8 cellular contexts compared by ENCODE assay signal in genomic region chr20:32207626-32208498, GRCh38. TPM values are rescaled to one million over a fixed set of nuclear protein-coding genes. Genes with fewer than 3 reads are reported as not detected.
DNase-seq lines count a peak whose midpoint lies in the region; ATAC-seq and TF ChIP-seq lines count a peak whose summit lies in the region.

PLAGL2 (minus strand) TSS chr20:32207743; CDS start chr20:32202178, 5,565 bp downstream.
POFUT1 (plus strand) TSS chr20:32207880; CDS start chr20:32207942, 62 bp downstream.

- peak within 1 kb of the TSS; percentile 89 to 98 (median 96) for H3K27ac ChIP-seq in BLaER1 treated with 17β-estradiol and CSF1 and Interleukin-3, amounts not matched to agents 10 nM and 100 nM
- peak within 1 kb of the TSS; percentile 87 to 95 for H3K27ac ChIP-seq in coronary artery
- peak within 1 kb of the TSS; percentile 90 to 93 for H3K27ac ChIP-seq in left lung

- peak; percentile 84 for DNase-seq in NCI-H460 (ENCODE audit: extremely low read depth, low read depth)
- peak; percentile 93 for DNase-seq in activated CD4-positive, alpha-beta T cell treated with anti-CD3 and anti-CD28 coated beads for 48 hours
- peak; percentile 86 for DNase-seq in coronary artery (ENCODE audit: low spot score)
- peak; percentile 90 to 99 for DNase-seq in left lung
- peak; percentile 87 for DNase-seq in stimulated activated CD4-positive, alpha-beta T cell treated with anti-CD3 and anti-CD28 coated beads, Interleukin-2, amount 100 ng/mL, for 4 hours (ENCODE audit: low read depth)

- peak within 1 kb of the TSS; percentile 94 to 99 (median 98) for H3K4me2 ChIP-seq in BLaER1 treated with 17β-estradiol and CSF1 and Interleukin-3, amounts not matched to agents 10 nM and 100 nM

- H3K9ac ChIP-seq in BLaER1 treated with 17β-estradiol and CSF1 and Interleukin-3, amounts not matched to agents 10 nM and 100 nM = peak within 1 kb of the TSS; percentile 90 to 100 (median 98)

- ATAC-seq in HG03378 (IDR thresholded peaks at IDR 0.05; ENCODE audit: unreplicated experiment) (peak; percentile 49), left lung (peak; percentile 92)

- H3K4me1 ChIP-seq in BLaER1 treated with 17β-estradiol and CSF1 and Interleukin-3, amounts not matched to agents 10 nM and 100 nM = peaks cover 51 to 75% (median 59%) of the 10 kb centered on the region in 10 experiments
- peaks cover 45 to 69% of the 10 kb centered on the region in 2 donors for H3K4me1 ChIP-seq in left lung

- H4K20me1 ChIP-seq in BLaER1 treated with 17β-estradiol and CSF1 and Interleukin-3, amounts not matched to agents 10 nM and 100 nM = peaks cover 22 to 45% (median 43%) of the 10 kb centered on the region in 11 experiments

- peak; percentile 89 for TF ChIP-seq POLR2A in GM19193 (IDR thresholded peaks at IDR 0.05; ENCODE audit: extremely low read depth, insufficient read depth, insufficient read length)

- intact Hi-C loops in left lung (cut with DNase I) = no loop called here

- TF ChIP-seq CTCF in coronary artery (IDR thresholded peaks at IDR 0.05) (no peak), left lung (IDR thresholded peaks at IDR 0.05) (no peak)

- H3K27me3 ChIP-seq in BLaER1 treated with 17β-estradiol and CSF1 and Interleukin-3, amounts not matched to agents 10 nM and 100 nM = no peaks in the 10 kb centered on the region
- H3K27me3 ChIP-seq in left lung = no peaks in the 10 kb centered on the region

- peaks cover 40 to 58% (median 52%) of the 10 kb centered on the region in 11 experiments for H3K36me3 ChIP-seq in BLaER1 treated with 17β-estradiol and CSF1 and Interleukin-3, amounts not matched to agents 10 nM and 100 nM
- H3K36me3 ChIP-seq in left lung = peaks cover 0 to 32% of the 10 kb centered on the region in 2 donors

- H3K9me3 ChIP-seq in BLaER1 treated with 17β-estradiol and CSF1 and Interleukin-3, amounts not matched to agents 10 nM and 100 nM (replicated peaks in 1 of 11) = no peaks in the 10 kb centered on the region
- no peaks in the 10 kb centered on the region for H3K9me3 ChIP-seq in left lung

- peak within 1 kb of the TSS; percentile 92 to 100 (median 98) for H3K4me3 ChIP-seq in BLaER1 treated with 17β-estradiol and CSF1 and Interleukin-3, amounts not matched to agents 10 nM and 100 nM
- H3K4me3 ChIP-seq in coronary artery = peak within 1 kb of the TSS; percentile 100
- H3K4me3 ChIP-seq in left lung = peak within 1 kb of the TSS; percentile 93 to 98

RNA-seq across cellular contexts. Expression of gene PLAGL2, which starts in this region (rescaled TPM):
- 5.9 and 6.5 TPM in 2 replicates for total RNA-seq in NCI-H460 (2014; rRNA removed; shearing (Covaris generic))
- polyA plus RNA-seq in NCI-H460 (2014; cell fraction: nucleus; rRNA removed) = 4.8 and 5.6 TPM in 2 replicates
- 10 to 100 TPM; 12.6 to 14.5 TPM for total RNA-seq in left lung

RNA-seq across cellular contexts. Expression of gene POFUT1, which starts in this region (rescaled TPM):
- 46.7 and 50.8 TPM in 2 replicates for total RNA-seq in NCI-H460 (2014; rRNA removed; shearing (Covaris generic))
- polyA plus RNA-seq in NCI-H460 (2014; cell fraction: nucleus; rRNA removed) = 48.1 and 63.3 TPM in 2 replicates
- 10 to 100 TPM; 29.2 to 36.2 TPM for total RNA-seq in left lung

Comparison
In these comparisons a context has a peak if more than half of its experiments do, and no peak if none do; other contexts are left out.
1. Peak in every context shown above with its lines: DNase-seq, ATAC-seq, H3K4me3 ChIP-seq and H3K27ac ChIP-seq.